ENCODE assay signal across 8 cellular contexts in the genomic region with DNA sequence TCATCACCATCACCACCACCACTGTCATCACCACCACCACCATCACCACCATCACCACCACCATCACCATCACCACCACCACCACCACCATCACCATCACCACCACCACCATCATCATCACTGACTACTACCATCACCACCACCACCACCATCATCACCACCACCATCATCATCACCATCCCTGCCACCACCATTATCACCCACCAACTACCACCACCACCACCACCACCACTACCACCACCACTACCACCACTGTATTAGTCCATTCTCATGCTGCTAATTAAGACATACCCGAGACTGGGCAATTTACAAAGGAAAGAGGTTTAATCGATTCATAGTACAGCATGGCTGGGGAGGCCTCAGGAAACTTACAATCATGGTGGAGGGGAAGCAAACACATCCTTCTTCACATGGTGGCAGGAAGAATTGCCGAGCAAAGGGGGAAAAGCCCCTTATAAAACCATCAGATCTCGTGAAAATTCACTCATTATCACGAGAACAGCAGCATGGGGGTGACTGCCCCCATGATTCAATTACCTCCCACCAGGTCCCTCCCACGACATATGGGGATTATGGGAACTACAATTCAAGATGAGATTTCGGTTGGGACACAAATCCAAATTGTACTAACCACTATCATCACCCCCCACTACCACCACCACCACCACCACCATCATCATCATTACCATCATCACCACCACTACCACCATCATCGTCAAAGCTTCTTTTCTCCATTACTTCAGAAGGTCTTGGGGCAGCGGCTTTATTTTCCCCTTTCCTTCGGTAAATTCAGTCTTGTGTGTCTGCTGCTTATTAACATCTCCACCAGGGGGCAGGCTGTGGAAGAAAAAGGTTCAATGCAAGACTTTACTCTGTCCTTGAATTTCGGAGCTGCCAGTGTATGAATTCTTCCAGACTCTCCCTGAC. TPM values are rescaled to one million over a fixed set of nuclear protein-coding genes. Genes with fewer than 3 reads are reported as not detected.
DNase-seq lines count a peak whose midpoint lies in the region; ATAC-seq, FAIRE-seq and TF ChIP-seq lines count a peak whose summit lies in the region.
"Not testable (repeated sequence)": the region's sequence is repeated elsewhere in the genome, so short reads cannot be mapped to it uniquely, and the experiment has no call there.

No MANE protein-coding gene starts in this region.

- not testable (repeated sequence) for H2AFZ ChIP-seq in GM12878 (ENCODE audit: control insufficient read depth, low read depth, low read length)

- FAIRE-seq in D721Med (lab: Jason Lieb, UNC), result not testable (repeated sequence)
- FAIRE-seq in GM12878 (lab: Jason Lieb, UNC), result peak; percentile 85

- not testable (repeated sequence) for DNase-seq in D721Med (ENCODE audit: insufficient read length, low spot score); GM12878 (ENCODE audit: low read depth, low spot score)
- peak; percentile 36 for DNase-seq in HT1080 (ENCODE audit: low read depth)
- DNase-seq in NCI-H510A (lab: John Stamatoyannopoulos, UW), result peak; percentile 47
- peak; percentile 9 for DNase-seq in UCSD-AML1 (lab: John Stamatoyannopoulos, UW; ENCODE audit: unreplicated experiment)
- DNase-seq in heart left ventricle, result peak in 4 of 5 donors; percentile 57 to 72 (median 60)
- peak in 46 of 56 donors; percentile 3 to 85 (median 40) for DNase-seq in nucleus accumbens (lab: John Stamatoyannopoulos, UW)
- peak; percentile 63 for DNase-seq in stimulated activated naive CD8-positive, alpha-beta T cell treated with anti-CD3 and anti-CD28 coated beads, Interleukin-15, Interleukin-2, amounts not matched to agents 100 U/mL and 50 U/mL, for 24 hours

- CTCF ChIA-PET in GM12878 (lab: Yijun Ruan, JAX), result interaction anchor here (0.6 to 1.4 kb wide), 12 partner anchors 9 to 477 kb away, joined by 3 to 13 read pairs (median 4); no protein-coding TSS in a partner anchor

- not testable (repeated sequence) for TF ChIP-seq EP300 in GM12878 (IDR thresholded peaks at IDR 0.05; ENCODE audit: borderline replicate concordance in 1 of 2, control insufficient read depth in 1 of 2, low read depth in 2 of 2, low read length in 2 of 2)

- not testable (repeated sequence) for H3K36me3 ChIP-seq in GM12878 (ENCODE audit: control insufficient read depth in 2 of 2, insufficient read depth in 2 of 2, low read length in 1 of 2); heart left ventricle

- TF ChIP-seq POLR2A in GM12878 (IDR thresholded peaks at IDR 0.05; ENCODE audit: low read depth, low read length); heart left ventricle (IDR thresholded peaks at IDR 0.05): not testable (repeated sequence)

- POLR2A ChIA-PET in GM12878 (lab: Charles Lee), result not testable (repeated sequence)

- H3K27me3 ChIP-seq in GM12878 (replicated peaks in 1 of 2; ENCODE audit: control insufficient read depth in 2 of 2, insufficient read depth in 2 of 2, low read length in 1 of 2); heart left ventricle: not testable (repeated sequence)

- RAD21 ChIA-PET in GM12878 (lab: Charles Lee; ENCODE audit: unreplicated experiment), result interaction anchor here (0.8 kb wide), 3 partner anchors 13 to 473 kb away, joined by 3 to 6 read pairs (median 4); no protein-coding TSS in a partner anchor

- peak; percentile 82 for TF ChIP-seq CTCF in D721Med (IDR thresholded peaks at IDR 0.05; ENCODE audit: insufficient read depth, missing control alignments)
- peak; percentile 58 to 73 (median 59); a peak in 5 of 6 replicates for TF ChIP-seq CTCF in GM12878 (IDR thresholded peaks at IDR 0.05 in 2 of 3, conservative IDR thresholded peaks at IDR 0.05 in 1 of 3; ENCODE audit: control insufficient read depth in 2 of 3, extremely low read depth in 1 of 3, insufficient read depth in 1 of 3, low read depth in 3 of 3, low read length in 3 of 3)
- TF ChIP-seq CTCF in heart left ventricle (IDR thresholded peaks at IDR 0.05), result peak; percentile 62 to 79 (median 67)

- peak; percentile 66 for TF ChIP-seq RAD21 in GM12878 (IDR thresholded peaks at IDR 0.05; ENCODE audit: insufficient read depth, low read depth, low read length)

- H3K9me3 ChIP-seq in GM12878 (replicated peaks; ENCODE audit: control insufficient read depth, insufficient read depth, low read length); heart left ventricle: not testable (repeated sequence)

- H3K9ac ChIP-seq in GM12878 (ENCODE audit: control insufficient read depth, insufficient read depth, low read length), result not testable (repeated sequence)

- H4K20me1 ChIP-seq in GM12878 (ENCODE audit: control insufficient read depth, insufficient read depth), result not testable (repeated sequence)

- H3K79me2 ChIP-seq in GM12878 (ENCODE audit: control insufficient read depth, insufficient read depth, low read length), result not testable (repeated sequence)

- ATAC-seq in GM12878 (peak; percentile 77), heart left ventricle (peak; percentile 67 to 80 (median 74))
- not testable (repeated sequence) for ATAC-seq in stimulated activated naive CD8-positive, alpha-beta T cell treated with anti-CD3 and anti-CD28 coated beads, Interleukin-15, Interleukin-2, amounts not matched to agents 100 U/mL and 50 U/mL, for 24 hours

- WGBS in GM12878 (ENCODE audit: insufficient coverage, insufficient replicate concordance, low lambda C conversion rate, missing lambda C conversion rate), result 25% methylated on average over 11 of the region's 11 CpGs
- WGBS in heart left ventricle, 4 donors, result 50 to 57% (median 54%) methylated on average over 11 of the region's 11 CpGs

- not testable (repeated sequence) for H3K27ac ChIP-seq in GM12878 (ENCODE audit: control insufficient read depth, insufficient read depth); heart left ventricle

- BruUV-seq in GM12878 (replicated peaks; lab: Mats Ljungman, UMichigan), result not testable (repeated sequence)

- intact Hi-C loops in GM12878 (cut with micrococcal nuclease; ENCODE audit: unreplicated experiment) (loop anchor here (1.0 kb wide), 1 partner anchor 473 kb away; no protein-coding TSS in a partner anchor), heart left ventricle (cut with DNase I) (loop anchor here (1.0 to 10.0 kb wide), 7 partner anchors 77 to 473 kb away; no protein-coding TSS in a partner anchor)

- in situ Hi-C loops in GM12878 (cut with MboI), result not testable (repeated sequence)

- SMC1A ChIA-PET in GM12878 (lab: Charles Lee; ENCODE audit: uncharacterized antibody, unreplicated experiment), result interaction anchor here (0.9 to 1.6 kb wide), 4 partner anchors 13 to 472 kb away, joined by 3 to 14 read pairs (median 4); no protein-coding TSS in a partner anchor

- H3K4me2 ChIP-seq in GM12878 (ENCODE audit: control insufficient read depth, insufficient read depth), result not testable (repeated sequence)

- not testable (repeated sequence) for H3K4me1 ChIP-seq in GM12878 (ENCODE audit: control insufficient read depth, insufficient read depth, low read length); heart left ventricle

- H3K4me3 ChIP-seq in GM12878, heart left ventricle: not testable (repeated sequence)

TF ChIP-seq in GM12878, 131 proteins besides CTCF, POLR2A, EP300 and RAD21:
- peak; percentile 63; the same call in 1 of the 2 replicates for TF ChIP-seq SMC3 (IDR thresholded peaks at IDR 0.05; ENCODE audit: borderline replicate concordance, low read length)

RNA-seq across cellular contexts. Expression of a gene that starts 53.6 kb away (rescaled TPM):
- total RNA-seq in HT1080 (2014; rRNA removed; shearing (Covaris generic)), result 4.6 and 7.8 TPM in 2 replicates
- 19.2 and 24.4 TPM in 2 replicates for polyA plus RNA-seq in HT1080 (2015; cell fraction: cytosol; rRNA removed)
- 52.7 and 60.3 TPM in 2 replicates for polyA plus RNA-seq in HT1080 (2015; cell fraction: nucleus; rRNA removed)
- total RNA-seq in GM12878 (2013; cell fraction: nucleolus; rRNA removed), result 82.4 and 89.4 TPM in 2 replicates
- 7.8 and 12.0 TPM in 2 replicates for total RNA-seq in GM12878 (2014; rRNA removed)
- 11.2 and 12.0 TPM in 2 replicates for total RNA-seq in GM12878 (2014; rRNA removed; fragmentation: Illumina TruSeq; extraction: Trizol)
- 44.8 and 49.3 TPM in 2 replicates for total RNA-seq in GM12878 (2021)
- polyA plus RNA-seq in GM12878 (2011; ENCODE audit: low read depth), result 14.9 TPM
- polyA plus RNA-seq in GM12878 (2011; rRNA removed), result 14.5 TPM in 2 replicates
- 10.0 and 15.1 TPM in 2 replicates for polyA plus RNA-seq in GM12878 (2011; cell fraction: cytosol; rRNA removed)
- 44.6 and 54.9 TPM in 2 replicates for polyA plus RNA-seq in GM12878 (2011; cell fraction: nucleus; rRNA removed)
- 19.6 and 23.9 TPM in 2 replicates for polyA plus RNA-seq in GM12878 (2012)
- polyA plus RNA-seq in GM12878 (2014; fragmentation: Illumina TruSeq; extraction: Trizol), result 34.7 and 39.1 TPM in 2 replicates
- 1 to 10 TPM; 4.3 to 4.6 TPM for polyA plus RNA-seq in GM12878 (2014; fragmentation: Nextera tagmentation; extraction: Ambion mirVana)
- polyA plus RNA-seq in GM12878 (2014; rRNA removed), result 17.4 and 22.8 TPM in 2 replicates
- 10 to 100 TPM; 39.7 to 42.3 TPM for polyA plus RNA-seq in GM12878 (2016; fragmentation: Nextera tagmentation; extraction: Ambion mirVana)
- polyA minus RNA-seq in GM12878 (2011; rRNA and poly(A)+ RNA removed), result 24.1 and 27.7 TPM in 2 replicates
- polyA minus RNA-seq in GM12878 (2011; cell fraction: cytosol; rRNA and poly(A)+ RNA removed), result 10.6 and 10.8 TPM in 2 replicates
- polyA minus RNA-seq in GM12878 (2011; cell fraction: nucleus; rRNA and poly(A)+ RNA removed), result 43.5 and 72.9 TPM in 2 replicates
- total RNA-seq in heart left ventricle, result 10 to 100 TPM in 8 of 9 donors, 1 to 10 TPM in 1; 9.3 to 25.8 (median 17.3) TPM
- polyA plus RNA-seq in heart left ventricle, result 10 to 100 TPM in 1 of 2 donors, 1 to 10 TPM in 1; 7.8 to 10.2 TPM
